ENCODE assay signal across 8 cellular contexts in genomic region chr5:149434162-149435014, GRCh38. TPM values are rescaled to one million over a fixed set of nuclear protein-coding genes. Genes with fewer than 3 reads are reported as not detected.
DNase-seq lines count a peak whose midpoint lies in the region; ATAC-seq lines count a peak whose summit lies in the region.

No MANE protein-coding gene starts in this region.

- no peak overlapping the region for H3K14ac ChIP-seq in mesenchymal stem cell (ENCODE audit: low read length in 2 of 2)

- intact Hi-C loops in Right ventricle myocardium inferior (cut with DNase I) (no loop called here), cardiac septum (cut with DNase I) (loop anchor here (5.0 kb wide), 2 partner anchors 112 to 162 kb away; partner anchors contain the start of gene AFAP1L1)

- H3K9me3 ChIP-seq in mesenchymal stem cell (ENCODE audit: control insufficient read depth, low read length), result no peaks in the 10 kb centered on the region

- H2BK12ac ChIP-seq in mesenchymal stem cell (ENCODE audit: low read length in 2 of 2), result peak overlapping the region in 1 of 2 experiments; percentile 69

- DNase-seq in Right ventricle myocardium inferior (ENCODE audit: missing footprints) (peak; percentile 69), cardiac septum (ENCODE audit: low spot score) (no peak), NCI-H2227 (lab: John Stamatoyannopoulos, UW; ENCODE audit: unreplicated experiment) (peak; percentile 45), dermis blood vessel endothelial cell (peak; percentile 80), mesenchymal stem cell (peak; percentile 92)
- peak; percentile 73 for DNase-seq in activated CD4-positive, alpha-beta T cell treated with anti-CD3 and anti-CD28 coated beads for 48 hours
- DNase-seq in stimulated activated CD8-positive, alpha-beta memory T cell treated with anti-CD3 and anti-CD28 coated beads, Interleukin-7, amount 100 ng/mL, for 4 hours (ENCODE audit: low read depth in 2 of 2), result peak; percentile 14 to 22

- H3K4me1 ChIP-seq in mesenchymal stem cell (ENCODE audit: control insufficient read depth, insufficient read depth, low read depth, low read length), result peaks cover 12% of the 10 kb centered on the region

- peak overlapping the region; percentile 10 for H4K8ac ChIP-seq in mesenchymal stem cell (ENCODE audit: low read length)

- H3K4me2 ChIP-seq in mesenchymal stem cell (ENCODE audit: low read length, poor library complexity, severe bottlenecking), result no peak overlapping the region

- H3K4me3 ChIP-seq in mesenchymal stem cell (ENCODE audit: insufficient read depth in 1 of 2, low read depth in 1 of 2, low read length in 2 of 2), result no peak overlapping the region

- H3K23ac ChIP-seq in mesenchymal stem cell (ENCODE audit: low read length in 2 of 2), result no peak overlapping the region

- no peak overlapping the region for H4K91ac ChIP-seq in mesenchymal stem cell (ENCODE audit: low read length)

- H3K36me3 ChIP-seq in mesenchymal stem cell (ENCODE audit: control insufficient read depth in 1 of 2, insufficient read depth in 2 of 2, low read depth in 1 of 2, low read length in 2 of 2), result peaks cover 4 to 20% of the 10 kb centered on the region in 2 experiments

- no peak overlapping the region for H2BK15ac ChIP-seq in mesenchymal stem cell (ENCODE audit: low read depth, poor library complexity, severe bottlenecking)

- no peak overlapping the region for H2BK120ac ChIP-seq in mesenchymal stem cell (ENCODE audit: low read depth, low read length)

- no peaks in the 10 kb centered on the region for H3K27me3 ChIP-seq in mesenchymal stem cell (ENCODE audit: control insufficient read depth in 1 of 2, insufficient read depth in 1 of 2, low read length in 2 of 2)

- peak overlapping the region; percentile 73 to 88 for H3K18ac ChIP-seq in mesenchymal stem cell (ENCODE audit: low read depth in 1 of 2, low read length in 2 of 2)

- no peak overlapping the region for H3K9ac ChIP-seq in mesenchymal stem cell (ENCODE audit: low read length)

- WGBS in mesenchymal stem cell, result 68% methylated on average over 5 of the region's 7 CpGs

- H3K4ac ChIP-seq in mesenchymal stem cell (ENCODE audit: low read depth in 1 of 2, low read length in 2 of 2), result peak overlapping the region; percentile 32 to 54

- no peak overlapping the region for H2AFZ ChIP-seq in mesenchymal stem cell (ENCODE audit: low read depth, low read length)

- ATAC-seq in Right ventricle myocardium inferior (peak; percentile 27), HG02840 (IDR thresholded peaks at IDR 0.05; ENCODE audit: low FRiP score, unreplicated experiment) (no peak)

- H3K27ac ChIP-seq in mesenchymal stem cell (ENCODE audit: low read length, poor library complexity, severe bottlenecking), result no peak overlapping the region

- peak overlapping the region; percentile 39 for H2AK5ac ChIP-seq in mesenchymal stem cell (ENCODE audit: low read length, severe bottlenecking)

- H2BK5ac ChIP-seq in mesenchymal stem cell (ENCODE audit: low read depth, low read length, poor library complexity, severe bottlenecking), result no peak overlapping the region

- no peaks in the 10 kb centered on the region for H3K79me1 ChIP-seq in mesenchymal stem cell (replicated peaks; ENCODE audit: low read length, poor library complexity, severe bottlenecking)

RNA-seq across cellular contexts. Expression of gene IL17B, which starts 55.3 kb away (rescaled TPM):
- total RNA-seq in Right ventricle myocardium inferior (not detected), cardiac septum (not detected), dermis blood vessel endothelial cell (not detected in 2 replicates)
- polyA plus RNA-seq in mesenchymal stem cell (2013, experiment 1 of 2), result 6.6 TPM
- polyA plus RNA-seq in mesenchymal stem cell (2013, experiment 2 of 2), result 6.3 TPM
